Comparison of ENCODE assay signal across 11 cellular contexts in genomic region chr2:178008636-178009289, GRCh38.
DNase-seq lines count a peak whose midpoint lies in the region; ATAC-seq and TF ChIP-seq lines count a peak whose summit lies in the region.
"Had no signal": no experiment of that assay in that cellular context is flagged by ENCODE, and none has a peak within 500 bp of the region (broad histone marks: within the 10 kb centered on the region; RNA-seq: fewer than 3 reads in every experiment).

No MANE protein-coding gene starts in this region.

- no peak overlapping the region for H2AFZ ChIP-seq in hepatocyte

- no peak overlapping the region for H3K4me2 ChIP-seq in hepatocyte
- H3K4me2 ChIP-seq: BLaER1 treated with 17β-estradiol and CSF1 and Interleukin-3, amounts not matched to agents 10 nM and 100 nM had no signal

- H3K79me2 ChIP-seq in hepatocyte, result no peaks in the 10 kb centered on the region

- no peaks in the 10 kb centered on the region for H3K27me3 ChIP-seq in SJCRH30
- no peaks in the 10 kb centered on the region for H3K27me3 ChIP-seq in hepatocyte
- H3K27me3 ChIP-seq: BLaER1 treated with 17β-estradiol and CSF1 and Interleukin-3, amounts not matched to agents 10 nM and 100 nM had no signal

- H4K20me1 ChIP-seq in hepatocyte (ENCODE audit: insufficient read depth, poor library complexity, severe bottlenecking), result no peaks in the 10 kb centered on the region
- H4K20me1 ChIP-seq: BLaER1 treated with 17β-estradiol and CSF1 and Interleukin-3, amounts not matched to agents 10 nM and 100 nM had no signal

- H3K9me3 ChIP-seq in SJCRH30 (replicated peaks) (no peaks in the 10 kb centered on the region), hepatocyte (ENCODE audit: low read depth) (no peaks in the 10 kb centered on the region)
- H3K9me3 ChIP-seq: BLaER1 treated with 17β-estradiol and CSF1 and Interleukin-3, amounts not matched to agents 10 nM and 100 nM had no signal

- H3K4me1 ChIP-seq in SJCRH30 (no peaks in the 10 kb centered on the region), hepatocyte (ENCODE audit: insufficient read depth) (no peaks in the 10 kb centered on the region)

- peak; percentile 21 for DNase-seq in AG20443 (ENCODE audit: low spot score)
- peak; percentile 43 for DNase-seq in NCI-H1417 treated with DMSO at 0.1 percent for 48 hours (lab: John Stamatoyannopoulos, UW)
- peak; percentile 75 to 79 for DNase-seq in SJCRH30
- peak; percentile 46 for DNase-seq in hepatocyte (ENCODE audit: low spot score)
- no peak for DNase-seq in NK-92 (lab: John Stamatoyannopoulos, UW; ENCODE audit: unreplicated experiment)
- DNase-seq in NOMO-1 treated with DMSO at 0.1 percent for 48 hours (lab: John Stamatoyannopoulos, UW; ENCODE audit: unreplicated experiment), result no peak
- DNase-seq: activated gamma-delta T cell treated with Interleukin-2 at 50 U/mL for 16 hours had no signal

- H3K27ac ChIP-seq in SJCRH30, result no peak overlapping the region
- no peak overlapping the region for H3K27ac ChIP-seq in hepatocyte
- H3K27ac ChIP-seq: BLaER1 treated with 17β-estradiol and CSF1 and Interleukin-3, amounts not matched to agents 10 nM and 100 nM; SK-N-MC had no signal

- H3K36me3 ChIP-seq in SJCRH30 (no peaks in the 10 kb centered on the region), hepatocyte (replicated peaks; ENCODE audit: insufficient read depth, low read depth) (no peaks in the 10 kb centered on the region)
- H3K36me3 ChIP-seq: BLaER1 treated with 17β-estradiol and CSF1 and Interleukin-3, amounts not matched to agents 10 nM and 100 nM had no signal

- H3K9me2 ChIP-seq in hepatocyte (replicated peaks; ENCODE audit: insufficient read depth), result no peaks in the 10 kb centered on the region

- no peak for TF ChIP-seq CTCF in hepatocyte (IDR thresholded peaks at IDR 0.05; ENCODE audit: poor library complexity)

- WGBS in hepatocyte (ENCODE audit: low lambda C conversion rate, missing lambda C conversion rate), result 63% methylated on average over 5 of the region's 5 CpGs

- ATAC-seq in GM19328 (IDR thresholded peaks at IDR 0.05; ENCODE audit: unreplicated experiment), result no peak
- ATAC-seq in HG03108 (IDR thresholded peaks at IDR 0.05; ENCODE audit: unreplicated experiment), result no peak

- H3K4me3 ChIP-seq in SJCRH30 (no peak overlapping the region), hepatocyte (no peak overlapping the region)
- H3K4me3 ChIP-seq: BLaER1 treated with 17β-estradiol and CSF1 and Interleukin-3, amounts not matched to agents 10 nM and 100 nM; SK-N-MC had no signal

Comparison
In these comparisons a context has a peak if more than half of its experiments do, and no peak if none do; other contexts are left out.
1. DNase-seq: peak in AG20443 (single experiment), NCI-H1417 treated with DMSO at 0.1 percent for 48 hours (single experiment), SJCRH30 (2 of 2) and hepatocyte (single experiment); none in NK-92 (single experiment) and NOMO-1 treated with DMSO at 0.1 percent for 48 hours (single experiment).